Comparison of ENCODE assay signal across 8 cellular contexts in genomic region chr6:35471836-35472345, GRCh38. TPM values are rescaled to one million over a fixed set of nuclear protein-coding genes. Genes with fewer than 3 reads are reported as not detected.
A peak's percentile ranks its signal among the peaks of the same experiment; 100 is the strongest.
DNase-seq lines count a peak whose midpoint lies in the region; ATAC-seq and TF ChIP-seq lines count a peak whose summit lies in the region.
"Had no signal": no experiment of that assay in that cellular context is flagged by ENCODE, and none has a peak within 500 bp of the region (broad histone marks: within the 10 kb centered on the region; RNA-seq: fewer than 3 reads in every experiment).

No MANE protein-coding gene starts in this region.

- WGBS in sigmoid colon, 2 donors: 53 to 64% methylated on average over 8 of the region's 8 CpGs

- peak overlapping the region; percentile 31 to 78 for H3K27ac ChIP-seq in breast epithelium
- H3K27ac ChIP-seq in sigmoid colon: peak overlapping the region; percentile 81 to 93 (median 92)

- peaks cover 3% of the 10 kb centered on the region; the same call in 1 of the 2 replicates for H3F3A ChIP-seq in Loucy (ENCODE audit: low read depth)

- intact Hi-C loops in breast epithelium (cut with DNase I; ENCODE audit: low total_unique reads): no loop called here
- intact Hi-C loops in sigmoid colon (cut with DNase I): loop anchor here (2.0 kb wide), 1 partner anchor 13 kb away; no protein-coding TSS in a partner anchor

- TF ChIP-seq POLR2A in breast epithelium (IDR thresholded peaks at IDR 0.05) (no peak), sigmoid colon (IDR thresholded peaks at IDR 0.05) (no peak)

- H3K36me3 ChIP-seq in Loucy (ENCODE audit: insufficient read depth, low read length) (peaks cover 45% of the 10 kb centered on the region), breast epithelium (peaks cover 4% of the 10 kb centered on the region), sigmoid colon (peaks cover 14 to 74% (median 46%) of the 10 kb centered on the region in 4 donors)

- peak overlapping the region; percentile 89 for H3K4me2 ChIP-seq in Loucy (ENCODE audit: low read depth, low read length, poor library complexity, severe bottlenecking)

- ATAC-seq in HG02852 (IDR thresholded peaks at IDR 0.05; ENCODE audit: unreplicated experiment) (no peak), HG02885 (IDR thresholded peaks at IDR 0.05; ENCODE audit: poor library complexity, unreplicated experiment) (no peak)

- no peaks in the 10 kb centered on the region for H3K9me2 ChIP-seq in Loucy (replicated peaks; ENCODE audit: low read depth, low read length)

- H3K4me3 ChIP-seq in Loucy (ENCODE audit: low read length, poor library complexity, severe bottlenecking) (peak overlapping the region; percentile 99), breast epithelium (peak overlapping the region in 1 of 3 donors; percentile 89), sigmoid colon (no peak overlapping the region)

- H3K27me3 ChIP-seq in Loucy (ENCODE audit: insufficient read depth, low read length, poor library complexity, severe bottlenecking) (peaks cover 13% of the 10 kb centered on the region), breast epithelium (no peaks in the 10 kb centered on the region), sigmoid colon (no peaks in the 10 kb centered on the region)

- TF ChIP-seq EP300 in sigmoid colon (IDR thresholded peaks at IDR 0.05): no peak

- H3K9me3 ChIP-seq in Loucy (ENCODE audit: insufficient read depth, low read depth, low read length) (no peaks in the 10 kb centered on the region), breast epithelium (no peaks in the 10 kb centered on the region), sigmoid colon (no peaks in the 10 kb centered on the region)

- H3K9ac ChIP-seq in Loucy (ENCODE audit: low read depth, low read length, poor library complexity, severe bottlenecking): peak overlapping the region; percentile 100

- TF ChIP-seq CTCF in Loucy (conservative IDR thresholded peaks at IDR 0.05; ENCODE audit: low read length) (no peak), breast epithelium (IDR thresholded peaks at IDR 0.05) (no peak), sigmoid colon (IDR thresholded peaks at IDR 0.05) (no peak)

- H3K4me1 ChIP-seq in Loucy (ENCODE audit: insufficient read depth, low read length, poor library complexity, severe bottlenecking) (peaks cover 29% of the 10 kb centered on the region), breast epithelium (peaks cover 0 to 17% of the 10 kb centered on the region in 2 donors), sigmoid colon (peaks cover 0 to 46% (median 44%) of the 10 kb centered on the region in 4 donors)

- peaks cover 52% of the 10 kb centered on the region for H3K79me2 ChIP-seq in Loucy (ENCODE audit: insufficient read depth, low read length)

- no peak overlapping the region for H2AFZ ChIP-seq in Loucy (ENCODE audit: low read length)

- peaks cover 57% of the 10 kb centered on the region for H4K20me1 ChIP-seq in Loucy (ENCODE audit: insufficient read depth, low read length, poor library complexity, severe bottlenecking)

- peak; percentile 40 for DNase-seq in EH (ENCODE audit: low read depth)
- DNase-seq in breast epithelium (ENCODE audit: low spot score in 2 of 2): no peak
- DNase-seq in sigmoid colon: no peak
- no peak for DNase-seq in MV-4-11 (lab: John Stamatoyannopoulos, UW)

RNA-seq across cellular contexts. Expression of gene RPL10A, which starts 3.7 kb away (rescaled TPM):
- total RNA-seq in breast epithelium (1,000 to 10,000 TPM; 1,177 to 2,549 (median 2,082) TPM), sigmoid colon (1,000 to 10,000 TPM; 1,381 to 2,837 (median 2,184) TPM)
- 1,000 to 10,000 TPM; 1,931 to 3,217 (median 2,051) TPM for polyA plus RNA-seq in sigmoid colon

RNA-seq across cellular contexts. Expression of gene FANCE, which starts 19.8 kb away (rescaled TPM):
- total RNA-seq in breast epithelium (10 to 100 TPM in 2 of 3 donors, 1 to 10 TPM in 1; 9.7 to 12.6 (median 10.8) TPM), sigmoid colon (1 to 10 TPM; 3.3 to 3.9 (median 3.7) TPM)
- polyA plus RNA-seq in sigmoid colon: 1 to 10 TPM; 2.4 to 5.2 (median 3.2) TPM

RNA-seq across cellular contexts. Expression of gene TEAD3, which starts 25.0 kb away (rescaled TPM):
- total RNA-seq in breast epithelium (10 to 100 TPM in 2 of 3 donors, 1 to 10 TPM in 1; 5.6 to 28.2 (median 26.2) TPM), sigmoid colon (10 to 100 TPM; 50.4 to 95.8 (median 74.8) TPM)
- 10 to 100 TPM; 14.4 to 25.2 (median 14.6) TPM for polyA plus RNA-seq in sigmoid colon

RNA-seq across cellular contexts. Expression of gene TULP1, which starts 40.8 kb away (rescaled TPM):
- not detected for total RNA-seq in breast epithelium
- total RNA-seq in sigmoid colon: not detected
- not detected for polyA plus RNA-seq in sigmoid colon
- total RNA-seq: frontal cortex had no signal
